1 cellular context compared by ENCODE assay signal in genomic region chr5:160418561-160419457, GRCh38.
TF ChIP-seq lines count a peak whose summit lies in the region.

Gene SLU7 (minus strand): TSS chr5:160419081. CDS start chr5:160415294, 3,787 bp downstream.

TF ChIP-seq in HepG2, 621 proteins besides CTCF, POLR2A, EP300 and RAD21 (continued from another document and continues in another):
- TF ChIP-seq ASH2L (IDR thresholded peaks at IDR 0.05; ENCODE audit: insufficient read length, low read depth, low read length) (peak; percentile 88), ZNF562 (CRISPR knock-in tag; IDR thresholded peaks at IDR 0.05; ENCODE audit: borderline replicate concordance) (no peak), MYC (CRISPR knock-in tag; IDR thresholded peaks at IDR 0.05; ENCODE audit: borderline replicate concordance) (no peak; the same call in 1 of the 2 replicates), ZMYM2 (CRISPR knock-in tag; IDR thresholded peaks at IDR 0.05) (no peak), SIN3B (IDR thresholded peaks at IDR 0.05; ENCODE audit: low read length) (no peak), FOXP1 (IDR thresholded peaks at IDR 0.05) (no peak), FOXP1 (CRISPR knock-in tag; IDR thresholded peaks at IDR 0.05) (no peak), ZHX2 (IDR thresholded peaks at IDR 0.05; ENCODE audit: low read depth) (peak; percentile 46; the same call in 1 of the 2 replicates), ZHX2 (CRISPR knock-in tag; IDR thresholded peaks at IDR 0.05; ENCODE audit: borderline replicate concordance) (no peak), SOX6 (IDR thresholded peaks at IDR 0.05) (no peak), SOX6 (CRISPR knock-in tag; IDR thresholded peaks at IDR 0.05) (0 out of 2 replicates have a peak, but pooled peaks have one; percentile 14), ZMYM4 (CRISPR knock-in tag; IDR thresholded peaks at IDR 0.05) (peak; percentile 69; the same call in 1 of the 2 replicates), PBX3 (CRISPR knock-in tag; IDR thresholded peaks at IDR 0.05; ENCODE audit: borderline replicate concordance) (no peak), HNRNPH1 (optimal IDR thresholded peaks at IDR 0.05; ENCODE audit: low read depth, low read length) (no peak), ZNF740 (CRISPR knock-in tag; IDR thresholded peaks at IDR 0.05) (no peak), ZSCAN21 (CRISPR knock-in tag; IDR thresholded peaks at IDR 0.05; ENCODE audit: borderline replicate concordance) (no peak), BRF2 (CRISPR knock-in tag; IDR thresholded peaks at IDR 0.05) (no peak), ZBTB25 (CRISPR knock-in tag; IDR thresholded peaks at IDR 0.05) (no peak), MIER2 (CRISPR knock-in tag; IDR thresholded peaks at IDR 0.05) (no peak), ZNF513 (CRISPR knock-in tag; conservative IDR thresholded peaks at IDR 0.05) (no peak), ZNF136 (CRISPR knock-in tag; IDR thresholded peaks at IDR 0.05; ENCODE audit: low read depth) (0 out of 2 replicates have a peak, but pooled peaks have one; percentile 65), NCOA1 (CRISPR knock-in tag; IDR thresholded peaks at IDR 0.05) (no peak), NFYB (CRISPR knock-in tag; IDR thresholded peaks at IDR 0.05) (no peak), SCMH1 (CRISPR knock-in tag; IDR thresholded peaks at IDR 0.05; ENCODE audit: borderline replicate concordance) (no peak), KDM5B (CRISPR knock-in tag; IDR thresholded peaks at IDR 0.05; ENCODE audit: borderline replicate concordance) (peak; percentile 23; the same call in 1 of the 2 replicates), ZNF691 (CRISPR knock-in tag; IDR thresholded peaks at IDR 0.05; ENCODE audit: borderline replicate concordance, low read depth) (no peak), HMGXB3 (CRISPR knock-in tag; IDR thresholded peaks at IDR 0.05; ENCODE audit: borderline replicate concordance) (no peak), RELA (CRISPR knock-in tag; IDR thresholded peaks at IDR 0.05) (0 out of 2 replicates have a peak, but pooled peaks have one; percentile 43), ARNT (IDR thresholded peaks at IDR 0.05) (no peak), SNAI1 (CRISPR knock-in tag; IDR thresholded peaks at IDR 0.05; ENCODE audit: borderline replicate concordance) (no peak; the same call in 1 of the 2 replicates), ZNF460 (CRISPR knock-in tag; IDR thresholded peaks at IDR 0.05; ENCODE audit: borderline replicate concordance) (no peak), ZSCAN31 (CRISPR knock-in tag; IDR thresholded peaks at IDR 0.05; ENCODE audit: low read depth) (peak; percentile 65; the same call in 1 of the 2 replicates), ATF1 (CRISPR knock-in tag; IDR thresholded peaks at IDR 0.05) (peak; percentile 52; the same call in 1 of the 2 replicates), ZNF121 (CRISPR knock-in tag; IDR thresholded peaks at IDR 0.05) (no peak), DPF2 (CRISPR knock-in tag; IDR thresholded peaks at IDR 0.05; ENCODE audit: borderline replicate concordance, low read depth) (no peak), ZNF263 (CRISPR knock-in tag; IDR thresholded peaks at IDR 0.05) (no peak), KLF13 (CRISPR knock-in tag; IDR thresholded peaks at IDR 0.05) (no peak), ZBTB21 (CRISPR knock-in tag; IDR thresholded peaks at IDR 0.05) (no peak), ZNF292 (CRISPR knock-in tag; IDR thresholded peaks at IDR 0.05; ENCODE audit: borderline replicate concordance, low read depth) (no peak), UBTF (CRISPR knock-in tag; IDR thresholded peaks at IDR 0.05) (peak; percentile 34; the same call in 1 of the 2 replicates), ZMAT3 (CRISPR knock-in tag; conservative IDR thresholded peaks at IDR 0.05) (no peak), ZNF713 (CRISPR knock-in tag; IDR thresholded peaks at IDR 0.05) (no peak), SNAPC5 (CRISPR knock-in tag; IDR thresholded peaks at IDR 0.05; ENCODE audit: borderline replicate concordance) (no peak)
